2 cellular contexts compared by ENCODE assay signal in genomic region chr16:85390511-85391174, GRCh38.
TF ChIP-seq lines count a peak whose summit lies in the region.

No MANE protein-coding gene starts in this region.

TF ChIP-seq in K562, 482 proteins besides CTCF, POLR2A, EP300 and RAD21 (continued from another document and continues in another):
- TF ChIP-seq MTF1 (CRISPR knock-in tag; IDR thresholded peaks at IDR 0.05; ENCODE audit: borderline replicate concordance) (no peak), CREB5 (CRISPR knock-in tag; IDR thresholded peaks at IDR 0.05) (no peak), RBM22 (IDR thresholded peaks at IDR 0.05; ENCODE audit: low read depth, low read length, poor library complexity, severe bottlenecking) (no peak), GTF2E2 (tag; IDR thresholded peaks at IDR 0.05) (no peak), ZNF316 (IDR thresholded peaks at IDR 0.05) (peak; percentile 70), STAT5B (CRISPR knock-in tag; IDR thresholded peaks at IDR 0.05) (no peak), ZNF197 (CRISPR knock-in tag; IDR thresholded peaks at IDR 0.05; ENCODE audit: low read depth) (no peak), SMAD1 (IDR thresholded peaks at IDR 0.05; ENCODE audit: low read depth, low read length, partially characterized antibody) (no peak), ZNF717 (CRISPR knock-in tag; IDR thresholded peaks at IDR 0.05) (no peak), ZNF830 (CRISPR knock-in tag; IDR thresholded peaks at IDR 0.05) (no peak), ZNF124 (CRISPR knock-in tag; IDR thresholded peaks at IDR 0.05) (no peak), RBM15 (IDR thresholded peaks at IDR 0.05; ENCODE audit: insufficient read depth, low read length) (no peak), CREB1 (IDR thresholded peaks at IDR 0.05) (peak; percentile 89), CREB1 (CRISPR knock-in tag; IDR thresholded peaks at IDR 0.05) (peak; percentile 78), CAMTA2 (CRISPR knock-in tag; conservative IDR thresholded peaks at IDR 0.05) (no peak), CHCHD3 (CRISPR knock-in tag; IDR thresholded peaks at IDR 0.05) (no peak), SREBF2 (CRISPR knock-in tag; IDR thresholded peaks at IDR 0.05) (no peak), NKRF (IDR thresholded peaks at IDR 0.05; ENCODE audit: borderline replicate concordance) (no peak), ZBED1 (IDR thresholded peaks at IDR 0.05) (no peak), ZNF175 (CRISPR knock-in tag; IDR thresholded peaks at IDR 0.05; ENCODE audit: low read depth) (no peak), ZNF511 (CRISPR knock-in tag; IDR thresholded peaks at IDR 0.05) (no peak), PHF8 (IDR thresholded peaks at IDR 0.05; ENCODE audit: borderline replicate concordance, low read length) (no peak; the same call in 1 of the 2 replicates), HSF4 (CRISPR knock-in tag; IDR thresholded peaks at IDR 0.05; ENCODE audit: borderline replicate concordance) (no peak), ILK (tag; IDR thresholded peaks at IDR 0.05; ENCODE audit: borderline replicate concordance, low read depth) (no peak), TSC22D4 (tag; IDR thresholded peaks at IDR 0.05) (no peak), KLF1 (tag; IDR thresholded peaks at IDR 0.05) (no peak), NFE2L1 (tag; IDR thresholded peaks at IDR 0.05; ENCODE audit: borderline replicate concordance, low read depth) (no peak), ZBTB1 (CRISPR knock-in tag; IDR thresholded peaks at IDR 0.05; ENCODE audit: borderline replicate concordance, low read depth) (no peak), TCF7 (IDR thresholded peaks at IDR 0.05; ENCODE audit: borderline replicate concordance) (peak; percentile 26; the same call in 1 of the 2 replicates), TBL1XR1 (IDR thresholded peaks at IDR 0.05; ENCODE audit: low read length in 2 of 2) (peak in 1 of 2 experiments; percentile 65; a peak in 1 of 4 replicates), AFF4 (CRISPR knock-in tag; IDR thresholded peaks at IDR 0.05) (no peak), ZNF146 (CRISPR knock-in tag; IDR thresholded peaks at IDR 0.05; ENCODE audit: unreplicated experiment) (no peak)

TF ChIP-seq in HepG2, 621 proteins besides CTCF, POLR2A, EP300 and RAD21 (continued from another document and continues in another):
- TF ChIP-seq ZBTB14 (CRISPR knock-in tag; IDR thresholded peaks at IDR 0.05) = no peak
- peak; percentile 26 for TF ChIP-seq GABPB1 (CRISPR knock-in tag; IDR thresholded peaks at IDR 0.05)
- TF ChIP-seq SMARCE1 (IDR thresholded peaks at IDR 0.05; ENCODE audit: borderline replicate concordance) = no peak
- no peak for TF ChIP-seq ZNF597 (CRISPR knock-in tag; IDR thresholded peaks at IDR 0.05)
- no peak for TF ChIP-seq CSRNP1 (CRISPR knock-in tag; IDR thresholded peaks at IDR 0.05)
- no peak for TF ChIP-seq ZNF792 (CRISPR knock-in tag; IDR thresholded peaks at IDR 0.05)
- TF ChIP-seq ZNF83 (CRISPR knock-in tag; IDR thresholded peaks at IDR 0.05; ENCODE audit: borderline replicate concordance) = no peak
- no peak for TF ChIP-seq MED13 (CRISPR knock-in tag; IDR thresholded peaks at IDR 0.05)
- peak; percentile 83 for TF ChIP-seq TEAD3 (CRISPR knock-in tag; optimal IDR thresholded peaks at IDR 0.05; ENCODE audit: borderline replicate concordance)
- TF ChIP-seq ZNF468 (CRISPR knock-in tag; IDR thresholded peaks at IDR 0.05) = no peak
- no peak for TF ChIP-seq HOXA9 (CRISPR knock-in tag; IDR thresholded peaks at IDR 0.05; ENCODE audit: borderline replicate concordance)
- TF ChIP-seq HDAC2 (CRISPR knock-in tag; IDR thresholded peaks at IDR 0.05) = 0 out of 2 replicates have a peak, but pooled peaks have one; percentile 36
- TF ChIP-seq ETV6 (CRISPR knock-in tag; conservative IDR thresholded peaks at IDR 0.05) = no peak
- 0 out of 2 replicates have a peak, but pooled peaks have one; percentile 27 for TF ChIP-seq PAXIP1 (CRISPR knock-in tag; conservative IDR thresholded peaks at IDR 0.05)
- 0 out of 2 replicates have a peak, but pooled peaks have one; percentile 30 for TF ChIP-seq ARNT2 (CRISPR knock-in tag; IDR thresholded peaks at IDR 0.05; ENCODE audit: low read depth)
- TF ChIP-seq HOXA3 (CRISPR knock-in tag; IDR thresholded peaks at IDR 0.05) = peak; percentile 90
- 0 out of 2 replicates have a peak, but pooled peaks have one; percentile 27 for TF ChIP-seq NCOA2 (CRISPR knock-in tag; IDR thresholded peaks at IDR 0.05)
- TF ChIP-seq ZBTB25 (CRISPR knock-in tag; IDR thresholded peaks at IDR 0.05) = no peak
- TF ChIP-seq ZNF451 (CRISPR knock-in tag; IDR thresholded peaks at IDR 0.05) = no peak
- no peak for TF ChIP-seq ZNF589 (CRISPR knock-in tag; conservative IDR thresholded peaks at IDR 0.05)
- peak; percentile 48; the same call in 1 of the 2 replicates for TF ChIP-seq SIN3A (IDR thresholded peaks at IDR 0.05; ENCODE audit: borderline replicate concordance, low read depth, low read length)
- no peak for TF ChIP-seq MED1 (CRISPR knock-in tag; IDR thresholded peaks at IDR 0.05)
- no peak for TF ChIP-seq HIVEP1 (CRISPR knock-in tag; IDR thresholded peaks at IDR 0.05)
- TF ChIP-seq ADNP (CRISPR knock-in tag; IDR thresholded peaks at IDR 0.05) = no peak
- no peak for TF ChIP-seq ZNF784 (CRISPR knock-in tag; IDR thresholded peaks at IDR 0.05; ENCODE audit: borderline replicate concordance)
- TF ChIP-seq CHD2 (IDR thresholded peaks at IDR 0.05; ENCODE audit: low read depth, low read length) = no peak
- peak; percentile 31; the same call in 1 of the 2 replicates for TF ChIP-seq HMG20A (CRISPR knock-in tag; IDR thresholded peaks at IDR 0.05; ENCODE audit: borderline replicate concordance)
- TF ChIP-seq MYPOP (CRISPR knock-in tag; IDR thresholded peaks at IDR 0.05) = no peak
- no peak for TF ChIP-seq ZNF619 (CRISPR knock-in tag; IDR thresholded peaks at IDR 0.05)
- peak; percentile 31; the same call in 1 of the 2 replicates for TF ChIP-seq REPIN1 (CRISPR knock-in tag; IDR thresholded peaks at IDR 0.05; ENCODE audit: borderline replicate concordance, low read depth)
- no peak for TF ChIP-seq REXO4 (CRISPR knock-in tag; IDR thresholded peaks at IDR 0.05; ENCODE audit: borderline replicate concordance)
- no peak for TF ChIP-seq ZNF780A (CRISPR knock-in tag; IDR thresholded peaks at IDR 0.05)
- no peak for TF ChIP-seq ZNF563 (CRISPR knock-in tag; IDR thresholded peaks at IDR 0.05)
- TF ChIP-seq ZNF281 (CRISPR knock-in tag; IDR thresholded peaks at IDR 0.05; ENCODE audit: borderline replicate concordance) = no peak
